Comparison of ENCODE assay signal across 9 cellular contexts in genomic region chr5:175718401-175719108, GRCh38.
DNase-seq lines count a peak whose midpoint lies in the region; ATAC-seq and TF ChIP-seq lines count a peak whose summit lies in the region.
"Had no signal": no experiment of that assay in that cellular context is flagged by ENCODE, and none has a peak within 500 bp of the region (broad histone marks: within the 10 kb centered on the region; RNA-seq: fewer than 3 reads in every experiment).

No MANE protein-coding gene starts in this region.

- H3K36me3 ChIP-seq in ascending aorta (no peaks in the 10 kb centered on the region), left lung (no peaks in the 10 kb centered on the region)

- H3K4me1 ChIP-seq in ascending aorta (no peaks in the 10 kb centered on the region), left lung (no peaks in the 10 kb centered on the region)

- H3K9me3 ChIP-seq in ascending aorta = no peaks in the 10 kb centered on the region
- H3K9me3 ChIP-seq in left lung = peaks cover 0 to 24% of the 10 kb centered on the region in 2 donors

- H3K27ac ChIP-seq in ascending aorta (no peak overlapping the region), left lung (no peak overlapping the region)
- H3K27ac ChIP-seq: epithelial cell of prostate had no signal

- no peak overlapping the region for H3K4me3 ChIP-seq in AG09309 (ENCODE audit: control insufficient read depth, low read depth, low read length)
- H3K4me3 ChIP-seq in ascending aorta = no peak overlapping the region
- H3K4me3 ChIP-seq in left lung = no peak overlapping the region

- DNase-seq in AG09309 (ENCODE audit: low read depth) (no peak), HFFc6 (no peak), T follicular helper cell (ENCODE audit: low read depth) (peak; percentile 34), ascending aorta (ENCODE audit: low spot score in 2 of 2) (peak in 1 of 2 donors; percentile 71), left lung (peak in 1 of 2 donors; percentile 90)
- peak; percentile 40 to 65 for DNase-seq in stimulated activated CD8-positive, alpha-beta memory T cell treated with anti-CD3 and anti-CD28 coated beads, Interleukin-2, amount 100 ng/mL, for 48 hours (ENCODE audit: low read depth in 2 of 2)

- ATAC-seq in left lung (peak; percentile 58), esophagus mucosa (no peak), GM19328 (IDR thresholded peaks at IDR 0.05; ENCODE audit: unreplicated experiment) (no peak)

- no peak overlapping the region for H3K27ac Mint-ChIP-seq in HFFc6

- H3K4me3 Mint-ChIP-seq in HFFc6 = no peak overlapping the region

- H3K27me3 ChIP-seq in ascending aorta (no peaks in the 10 kb centered on the region), left lung (peaks cover 0 to 9% of the 10 kb centered on the region in 2 donors)

- no peaks in the 10 kb centered on the region for H3K27me3 Mint-ChIP-seq in HFFc6 (ENCODE audit: insufficient read depth)

- intact Hi-C loops in ascending aorta (cut with DNase I) (loop anchor here (2.0 kb wide), 1 partner anchor 184 kb away; no protein-coding TSS in a partner anchor), left lung (cut with DNase I) (loop anchor here (5.0 to 10.0 kb wide), 2 partner anchors 184 to 186 kb away; no protein-coding TSS in a partner anchor)

- peaks cover 24% of the 10 kb centered on the region for H3K9me3 Mint-ChIP-seq in HFFc6

- H3K4me1 Mint-ChIP-seq in HFFc6 (ENCODE audit: low read depth) = no peaks in the 10 kb centered on the region

- TF ChIP-seq CTCF in AG09309 (IDR thresholded peaks at IDR 0.05; ENCODE audit: control insufficient read depth, insufficient read depth, low read depth, low read length, missing control alignments) (peak; percentile 64), HFFc6 (IDR thresholded peaks at IDR 0.05) (peak; percentile 85), ascending aorta (IDR thresholded peaks at IDR 0.05) (peak; percentile 31 to 59 (median 51)), left lung (IDR thresholded peaks at IDR 0.05) (peak; percentile 56 to 62)

- no peaks in the 10 kb centered on the region for H3K36me3 Mint-ChIP-seq in HFFc6 (ENCODE audit: low read depth)

Comparison
In these comparisons a context has a peak if more than half of its experiments do, and no peak if none do; other contexts are left out.
1. DNase-seq: peak in T follicular helper cell (single experiment) and stimulated activated CD8-positive, alpha-beta memory T cell treated with anti-CD3 and anti-CD28 coated beads, Interleukin-2, amount 100 ng/mL, for 48 hours (2 of 2); none in AG09309 (single experiment) and HFFc6 (single experiment).
2. Peak in every context shown above with its lines, with median percentiles within 50 percentile points of each other: CTCF ChIP-seq.